ENCODE assay signal across 11 cellular contexts in the genomic region with DNA sequence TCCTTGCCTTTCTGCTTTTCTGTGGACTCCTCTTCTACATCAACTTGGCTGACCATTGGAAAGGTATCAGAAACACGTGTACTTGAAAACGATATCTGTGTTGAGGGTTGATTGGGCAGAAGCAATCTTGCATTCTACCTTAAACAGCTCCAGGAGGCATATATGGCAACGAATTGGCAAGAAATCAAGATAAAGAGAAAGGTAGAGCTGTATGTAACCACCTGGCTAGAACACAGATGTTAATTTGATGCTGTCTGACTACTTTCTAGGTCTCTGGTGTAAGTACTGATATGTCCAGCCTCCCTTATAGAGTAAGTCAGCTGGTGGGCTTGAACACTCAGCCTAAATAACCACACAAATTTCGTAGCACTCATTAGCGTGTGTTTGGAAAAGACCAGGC. TPM values are rescaled to one million over a fixed set of nuclear protein-coding genes. Genes with fewer than 3 reads are reported as not detected.
DNase-seq lines count a peak whose midpoint lies in the region; ATAC-seq, FAIRE-seq and TF ChIP-seq lines count a peak whose summit lies in the region.
"Had no signal": no experiment of that assay in that cellular context is flagged by ENCODE, and none has a peak within 500 bp of the region (broad histone marks: within the 10 kb centered on the region; RNA-seq: fewer than 3 reads in every experiment).

No MANE protein-coding gene starts in this region.

- peak overlapping the region; percentile 90 for H3K27ac Mint-ChIP-seq in activated CD4-positive, alpha-beta memory T cell treated with anti-CD3 and anti-CD28 coated beads, Interleukin-2, amount 10 ng/mL, durations not matched to agents 7 days and 5 days

- TSS peak; percentile 46 for BruUV-seq in HCT116 (replicated peaks; lab: Mats Ljungman, UMichigan)

- peak overlapping the region; percentile 83; the same call in 1 of the 2 replicates for H3K9ac ChIP-seq in BLaER1
- peak overlapping the region; percentile 96; the same call in 1 of the 2 replicates for H3K9ac ChIP-seq in HCT116 (ENCODE audit: low read length)
- H3K9ac ChIP-seq in keratinocyte (ENCODE audit: control insufficient read depth, extremely low read depth, insufficient read depth, low read length), result no peak overlapping the region

- no peak for TF ChIP-seq POLR2A in HCT116 (IDR thresholded peaks at IDR 0.05; ENCODE audit: borderline replicate concordance, extremely low read depth, insufficient read depth, insufficient read length)

- DNase-seq in HCT116 (ENCODE audit: low read depth, low spot score) (no peak), keratinocyte (ENCODE audit: low read depth, low spot score) (no peak), NOMO-1 treated with DMSO at 0.1 percent for 48 hours (lab: John Stamatoyannopoulos, UW; ENCODE audit: unreplicated experiment) (no peak), HT-29 (ENCODE audit: low spot score) (no peak)
- DNase-seq in activated CD4-positive, alpha-beta memory T cell treated with anti-CD3 and anti-CD28 coated beads, Interleukin-2, amount 10 ng/mL, durations not matched to agents 7 days and 5 days, result no peak
- DNase-seq: activated CD4-positive, alpha-beta T cell treated with anti-CD3 and anti-CD28 coated beads, Interleukin-2, amount 50 U/mL, for 1 hour; stimulated activated CD4-positive, alpha-beta T cell treated with anti-CD3 and anti-CD28 coated beads, Interleukin-1b, Interleukin-23, amount 100 ng/mL, for 48 hours had no signal

- H3K36me3 ChIP-seq in BLaER1, result peaks cover 29% of the 10 kb centered on the region
- peaks cover 4 to 6% of the 10 kb centered on the region in 2 experiments; a peak in 2 of 4 replicates for H3K36me3 ChIP-seq in HCT116 (ENCODE audit: control insufficient read depth in 1 of 2, insufficient read depth in 2 of 2, low read length in 2 of 2)
- peaks cover 2 to 13% of the 10 kb centered on the region in 2 experiments for H3K36me3 ChIP-seq in keratinocyte (ENCODE audit: control insufficient read depth in 2 of 2, extremely low read depth in 1 of 2, insufficient read depth in 2 of 2, low read length in 2 of 2)

- H3K9me1 ChIP-seq in keratinocyte (ENCODE audit: control insufficient read depth, extremely low read depth, insufficient read depth, low read length), result peaks cover 1% of the 10 kb centered on the region

- intact Hi-C loops in HCT116 (cut with micrococcal nuclease), result no loop called here

- RAD21 ChIA-PET in HCT116 (lab: Charles Lee; ENCODE audit: low non-redundant PET in 1 of 2, low total read pairs in 2 of 2, uncharacterized antibody in 2 of 2, unreplicated experiment in 2 of 2), result interaction anchor here in 1 of 2 experiments (0.6 kb wide), 1 partner anchor 20 kb away, joined by 5 read pairs; no protein-coding TSS in a partner anchor

- H3K79me2 ChIP-seq in HCT116 (ENCODE audit: insufficient read depth, low read length) (peaks cover 16% of the 10 kb centered on the region; the same call in 1 of the 2 replicates), keratinocyte (ENCODE audit: control insufficient read depth, insufficient read depth, low read length) (peaks cover 8% of the 10 kb centered on the region)

- CTCF ChIA-PET in HCT116 (lab: Charles Lee), result no interaction called here
- CTCF ChIA-PET in activated CD4-positive, alpha-beta memory T cell treated with anti-CD3 and anti-CD28 coated beads, Interleukin-2, amount 10 ng/mL, durations not matched to agents 7 days and 5 days (lab: Charles Lee), result interaction anchor here (0.6 to 5.7 kb wide), 4 partner anchors 8 to 148 kb away, joined by 4 to 73 read pairs (median 38); partner anchors contain the start of genes FUT7 and SAPCD2

- H3K27me3 ChIP-seq in BLaER1 (no peaks in the 10 kb centered on the region), HCT116 (ENCODE audit: insufficient read depth, low read length) (no peaks in the 10 kb centered on the region), keratinocyte (ENCODE audit: control insufficient read depth, extremely low read depth, insufficient read depth, low read length) (no peaks in the 10 kb centered on the region)

- H2AFZ ChIP-seq in HCT116 (ENCODE audit: low read depth, low read length, poor library complexity, severe bottlenecking), result no peak overlapping the region
- H2AFZ ChIP-seq in keratinocyte (ENCODE audit: control insufficient read depth, low read length), result no peak overlapping the region

- H3K9me3 ChIP-seq in BLaER1, result no peaks in the 10 kb centered on the region
- no peaks in the 10 kb centered on the region for H3K9me3 ChIP-seq in HCT116 (ENCODE audit: control insufficient read depth in 1 of 2, insufficient read depth in 1 of 2, low read depth in 1 of 2, low read length in 2 of 2)
- H3K9me3 ChIP-seq in keratinocyte (ENCODE audit: control insufficient read depth, low read depth, low read length), result no peaks in the 10 kb centered on the region

- no peak for ATAC-seq in HCT116
- no peak for ATAC-seq in HG02938 (IDR thresholded peaks at IDR 0.05; ENCODE audit: unreplicated experiment)
- no peak for ATAC-seq in HG02885 (IDR thresholded peaks at IDR 0.05; ENCODE audit: poor library complexity, unreplicated experiment)

- H4K20me1 ChIP-seq in BLaER1, result peaks cover 15% of the 10 kb centered on the region
- no peaks in the 10 kb centered on the region for H4K20me1 ChIP-seq in HCT116 (ENCODE audit: insufficient read depth)
- no peaks in the 10 kb centered on the region for H4K20me1 ChIP-seq in keratinocyte (ENCODE audit: control insufficient read depth, extremely low read depth, insufficient read depth, low read length)

- H3K36me3 Mint-ChIP-seq in activated CD4-positive, alpha-beta memory T cell treated with anti-CD3 and anti-CD28 coated beads, Interleukin-2, amount 10 ng/mL, durations not matched to agents 7 days and 5 days (ENCODE audit: low read depth), result peaks cover 36% of the 10 kb centered on the region

- FAIRE-seq in keratinocyte (lab: Jason Lieb, UNC), result no peak

- H3K4me1 ChIP-seq in BLaER1 (peaks cover 72% of the 10 kb centered on the region), HCT116 (ENCODE audit: control insufficient read depth in 1 of 2, insufficient read depth in 2 of 2, low read length in 2 of 2) (peaks cover 30 to 43% of the 10 kb centered on the region in 2 experiments), keratinocyte (ENCODE audit: control insufficient read depth, extremely low read depth, insufficient read depth, low read length) (peaks cover 41% of the 10 kb centered on the region)

- peaks cover 46% of the 10 kb centered on the region for H3K4me1 Mint-ChIP-seq in activated CD4-positive, alpha-beta memory T cell treated with anti-CD3 and anti-CD28 coated beads, Interleukin-2, amount 10 ng/mL, durations not matched to agents 7 days and 5 days

- no peaks in the 10 kb centered on the region for H3K9me2 ChIP-seq in HCT116 (ENCODE audit: insufficient read depth)

- TF ChIP-seq CTCF in HCT116 (IDR thresholded peaks at IDR 0.05 in 2 of 3, conservative IDR thresholded peaks at IDR 0.05 in 1 of 3; ENCODE audit: borderline replicate concordance in 1 of 3, insufficient read depth in 1 of 3, low read depth in 2 of 3, low read length in 2 of 3) (no peak), keratinocyte (optimal IDR thresholded peaks at IDR 0.05 in 1 of 3, IDR thresholded peaks at IDR 0.05 in 1 of 3, conservative IDR thresholded peaks at IDR 0.05 in 1 of 3; ENCODE audit: extremely low read depth in 1 of 3, insufficient read depth in 2 of 3, low read length in 3 of 3) (no peak)

- dilution Hi-C loops in keratinocyte (cut with MboI; ENCODE audit: extremely low pct_ligation_motif_present, low sequenced_read_pairs), result no loop called here

- no peak for TF ChIP-seq RAD21 in HCT116 (IDR thresholded peaks at IDR 0.05; ENCODE audit: low read depth)

- no peaks in the 10 kb centered on the region for H3K9me3 Mint-ChIP-seq in activated CD4-positive, alpha-beta memory T cell treated with anti-CD3 and anti-CD28 coated beads, Interleukin-2, amount 10 ng/mL, durations not matched to agents 7 days and 5 days

- H3K4me2 ChIP-seq in BLaER1, result peak overlapping the region; percentile 98
- H3K4me2 ChIP-seq in HCT116 (ENCODE audit: low read length), result peak overlapping the region; percentile 98
- peak overlapping the region; percentile 99 for H3K4me2 ChIP-seq in keratinocyte (ENCODE audit: control insufficient read depth, extremely low read depth, insufficient read depth, low read depth, low read length)

- no peaks in the 10 kb centered on the region for H3K27me3 Mint-ChIP-seq in activated CD4-positive, alpha-beta memory T cell treated with anti-CD3 and anti-CD28 coated beads, Interleukin-2, amount 10 ng/mL, durations not matched to agents 7 days and 5 days

- no peak overlapping the region for H3K27ac ChIP-seq in BLaER1
- H3K27ac ChIP-seq in HCT116 (ENCODE audit: low read depth, low read length), result no peak overlapping the region
- H3K27ac ChIP-seq in keratinocyte (ENCODE audit: control insufficient read depth, insufficient read depth, low read length), result no peak overlapping the region

- POLR2A ChIA-PET in HCT116 (lab: Charles Lee), result no interaction called here
- POLR2A ChIA-PET in activated CD4-positive, alpha-beta memory T cell treated with anti-CD3 and anti-CD28 coated beads, Interleukin-2, amount 10 ng/mL, durations not matched to agents 7 days and 5 days (lab: Charles Lee), result interaction anchor here (1.3 to 6.5 kb wide), 5 partner anchors 17 to 152 kb away, joined by 3 to 87 read pairs (median 5); partner anchors contain the start of genes ANAPC2, RNF224, SAPCD2 and SSNA1

- H3K4me3 Mint-ChIP-seq in activated CD4-positive, alpha-beta memory T cell treated with anti-CD3 and anti-CD28 coated beads, Interleukin-2, amount 10 ng/mL, durations not matched to agents 7 days and 5 days, result peak overlapping the region; percentile 89

- H3K4me3 ChIP-seq in BLaER1 (no peak overlapping the region; the same call in 1 of the 2 replicates), HCT116 (replicated peaks in 1 of 2; ENCODE audit: low read depth in 1 of 2, low read length in 2 of 2) (peak overlapping the region; percentile 83 to 96; a peak in 3 of 4 replicates), keratinocyte (ENCODE audit: control insufficient read depth in 2 of 3, extremely low read depth in 1 of 3, insufficient read depth in 2 of 3, low read depth in 1 of 3, low read length in 3 of 3) (peak overlapping the region in 2 of 3 experiments; percentile 76 to 93)

RNA-seq across cellular contexts. Expression of gene MAN1B1, which starts 1.3 kb away (rescaled TPM):
- 50.9 TPM for total RNA-seq in HCT116 (2021; ENCODE audit: unreplicated experiment)
- 53.6 and 53.7 TPM in 2 replicates for polyA plus RNA-seq in HCT116 (2012)
- total RNA-seq in activated CD4-positive, alpha-beta memory T cell treated with anti-CD3 and anti-CD28 coated beads, Interleukin-2, amount 10 ng/mL, durations not matched to agents 7 days and 5 days, result 10 to 100 TPM; 51.4 to 51.9 TPM
- 31.4 to 48.2 TPM (median 34.3 TPM) in 3 replicates for polyA plus RNA-seq in keratinocyte
- 126 TPM for polyA plus RNA-seq in keratinocyte (2011; ENCODE audit: low read depth)
- polyA plus RNA-seq in keratinocyte (2011; cell fraction: cytosol; rRNA removed), result 20.5 and 24.1 TPM in 2 replicates
- polyA plus RNA-seq in keratinocyte (2011; cell fraction: nucleus; rRNA removed), result 99.9 and 115 TPM in 2 replicates
- 35.1 and 36.7 TPM in 2 replicates for polyA plus RNA-seq in keratinocyte (2012; ENCODE audit: low replicate concordance)
- polyA minus RNA-seq in keratinocyte, result 40.5 to 48.5 TPM (median 42.4 TPM) in 3 replicates
- polyA minus RNA-seq in keratinocyte (2011; cell fraction: cytosol; rRNA and poly(A)+ RNA removed), result 42.0 TPM
- polyA minus RNA-seq in keratinocyte (2011; cell fraction: nucleus; rRNA and poly(A)+ RNA removed), result 64.6 and 80.4 TPM in 2 replicates
- 82.2 and 104 TPM in 2 replicates for total RNA-seq in HT-29 (2014; rRNA removed; shearing (Covaris generic))

RNA-seq across cellular contexts. Expression of gene UAP1L1, which starts 10.8 kb away (rescaled TPM):
- 11.0 TPM for total RNA-seq in HCT116 (2021; ENCODE audit: unreplicated experiment)
- 4.6 and 5.3 TPM in 2 replicates for polyA plus RNA-seq in HCT116 (2012)
- 10 to 100 TPM; 20.2 to 21.9 TPM for total RNA-seq in activated CD4-positive, alpha-beta memory T cell treated with anti-CD3 and anti-CD28 coated beads, Interleukin-2, amount 10 ng/mL, durations not matched to agents 7 days and 5 days
- 2.7 to 4.3 TPM (median 4.3 TPM) in 3 replicates for polyA plus RNA-seq in keratinocyte
- 1.1 TPM for polyA plus RNA-seq in keratinocyte (2011; ENCODE audit: low read depth)
- polyA plus RNA-seq in keratinocyte (2011; cell fraction: cytosol; rRNA removed), result 2.1 and 3.0 TPM in 2 replicates
- polyA plus RNA-seq in keratinocyte (2011; cell fraction: nucleus; rRNA removed), result 14.2 and 17.5 TPM in 2 replicates
- polyA plus RNA-seq in keratinocyte (2012; ENCODE audit: low replicate concordance), result 4.8 and 5.0 TPM in 2 replicates
- polyA minus RNA-seq in keratinocyte, result 2.3 to 5.2 TPM (median 3.5 TPM) in 3 replicates
- polyA minus RNA-seq in keratinocyte (2011; cell fraction: cytosol; rRNA and poly(A)+ RNA removed), result 3.3 TPM
- polyA minus RNA-seq in keratinocyte (2011; cell fraction: nucleus; rRNA and poly(A)+ RNA removed), result 3.7 and 4.3 TPM in 2 replicates
- 3.7 and 5.3 TPM in 2 replicates for total RNA-seq in HT-29 (2014; rRNA removed; shearing (Covaris generic))

RNA-seq across cellular contexts. Expression of gene SAPCD2, which starts 17.8 kb away (rescaled TPM):
- total RNA-seq in HCT116 (2021; ENCODE audit: unreplicated experiment), result 71.7 TPM
- polyA plus RNA-seq in HCT116 (2012), result 48.5 and 59.4 TPM in 2 replicates
- 10 to 100 TPM; 26.8 to 27.0 TPM for total RNA-seq in activated CD4-positive, alpha-beta memory T cell treated with anti-CD3 and anti-CD28 coated beads, Interleukin-2, amount 10 ng/mL, durations not matched to agents 7 days and 5 days
- 0.90 to 1.6 TPM (median 1.2 TPM) in 3 replicates for polyA plus RNA-seq in keratinocyte
- 0.75 TPM for polyA plus RNA-seq in keratinocyte (2011; ENCODE audit: low read depth)
- 0.47 and 0.81 TPM in 2 replicates for polyA plus RNA-seq in keratinocyte (2011; cell fraction: cytosol; rRNA removed)
- polyA plus RNA-seq in keratinocyte (2011; cell fraction: nucleus; rRNA removed), result 0.76 and 0.88 TPM in 2 replicates
- polyA plus RNA-seq in keratinocyte (2012; ENCODE audit: low replicate concordance), result 1.0 and 2.3 TPM in 2 replicates
- 0.33 to 1.4 TPM (median 1.0 TPM) in 3 replicates for polyA minus RNA-seq in keratinocyte
- polyA minus RNA-seq in keratinocyte (2011; cell fraction: cytosol; rRNA and poly(A)+ RNA removed), result 5.6 TPM
- polyA minus RNA-seq in keratinocyte (2011; cell fraction: nucleus; rRNA and poly(A)+ RNA removed), result 0.78 and 1.2 TPM in 2 replicates
- 217 and 239 TPM in 2 replicates for total RNA-seq in HT-29 (2014; rRNA removed; shearing (Covaris generic))

RNA-seq across cellular contexts. Expression of gene DPP7, which starts 26.4 kb away (rescaled TPM):
- 291 TPM for total RNA-seq in HCT116 (2021; ENCODE audit: unreplicated experiment)
- 302 and 326 TPM in 2 replicates for polyA plus RNA-seq in HCT116 (2012)
- 100 to 1,000 TPM; 253 to 257 TPM for total RNA-seq in activated CD4-positive, alpha-beta memory T cell treated with anti-CD3 and anti-CD28 coated beads, Interleukin-2, amount 10 ng/mL, durations not matched to agents 7 days and 5 days
- polyA plus RNA-seq in keratinocyte, result 29.7 to 93.1 TPM (median 35.3 TPM) in 3 replicates
- polyA plus RNA-seq in keratinocyte (2011; ENCODE audit: low read depth), result 23.5 TPM
- 19.1 and 50.9 TPM in 2 replicates for polyA plus RNA-seq in keratinocyte (2011; cell fraction: cytosol; rRNA removed)
- 109 and 166 TPM in 2 replicates for polyA plus RNA-seq in keratinocyte (2011; cell fraction: nucleus; rRNA removed)
- polyA plus RNA-seq in keratinocyte (2012; ENCODE audit: low replicate concordance), result 55.3 and 94.7 TPM in 2 replicates
- polyA minus RNA-seq in keratinocyte, result 26.1 to 71.6 TPM (median 46.3 TPM) in 3 replicates
- polyA minus RNA-seq in keratinocyte (2011; cell fraction: cytosol; rRNA and poly(A)+ RNA removed), result 93.4 TPM
- 43.5 and 47.5 TPM in 2 replicates for polyA minus RNA-seq in keratinocyte (2011; cell fraction: nucleus; rRNA and poly(A)+ RNA removed)
- total RNA-seq in HT-29 (2014; rRNA removed; shearing (Covaris generic)), result 290 and 324 TPM in 2 replicates

RNA-seq across cellular contexts. Expression of gene ENTPD2, which starts 34.3 kb away (rescaled TPM):
- total RNA-seq in HCT116 (2021; ENCODE audit: unreplicated experiment), result 32.5 TPM
- polyA plus RNA-seq in HCT116 (2012), result 20.7 and 23.0 TPM in 2 replicates
- under 1 TPM; 0.15 to 0.40 TPM for total RNA-seq in activated CD4-positive, alpha-beta memory T cell treated with anti-CD3 and anti-CD28 coated beads, Interleukin-2, amount 10 ng/mL, durations not matched to agents 7 days and 5 days
- polyA plus RNA-seq in keratinocyte, result 0.52 to 1.3 TPM (median 0.65 TPM) in 3 replicates
- polyA plus RNA-seq in keratinocyte (2011; ENCODE audit: low read depth), result 2.4 TPM
- 0.63 and 1.4 TPM in 2 replicates for polyA plus RNA-seq in keratinocyte (2011; cell fraction: cytosol; rRNA removed)
- polyA plus RNA-seq in keratinocyte (2011; cell fraction: nucleus; rRNA removed), result 4.2 and 5.5 TPM in 2 replicates
- polyA plus RNA-seq in keratinocyte (2012; ENCODE audit: low replicate concordance), result 2.9 and 10.7 TPM in 2 replicates
- 0.35 to 2.9 TPM (median 0.59 TPM) in 3 replicates for polyA minus RNA-seq in keratinocyte
- 2.9 TPM for polyA minus RNA-seq in keratinocyte (2011; cell fraction: cytosol; rRNA and poly(A)+ RNA removed)
- polyA minus RNA-seq in keratinocyte (2011; cell fraction: nucleus; rRNA and poly(A)+ RNA removed), result 2.1 and 2.8 TPM in 2 replicates
- total RNA-seq in HT-29 (2014; rRNA removed; shearing (Covaris generic)), result 2.5 and 2.7 TPM in 2 replicates
- total RNA-seq: glomerular endothelial cell had no signal
